ENCODE assay signal across 8 cellular contexts in genomic region chr14:105167303-105168092, GRCh38. TPM values are rescaled to one million over a fixed set of nuclear protein-coding genes. Genes with fewer than 3 reads are reported as not detected.
DNase-seq lines count a peak whose midpoint lies in the region; TF ChIP-seq lines count a peak whose summit lies in the region.

No MANE protein-coding gene starts in this region.

- no peaks in the 10 kb centered on the region for H3K36me3 ChIP-seq in testis (ENCODE audit: low read depth, missing control alignments)

- peaks cover 13% of the 10 kb centered on the region for H3K27me3 Mint-ChIP-seq in IgD-negative memory B cell

- H3K27me3 ChIP-seq in testis = no peaks in the 10 kb centered on the region

- no peaks in the 10 kb centered on the region for H3K9me3 ChIP-seq in testis

- H3K4me1 Mint-ChIP-seq in IgD-negative memory B cell = peaks cover 0 to 7% (median 7%) of the 10 kb centered on the region in 3 donors

- H3K27ac ChIP-seq in testis = no peak overlapping the region

- TF ChIP-seq POLR2A in testis (IDR thresholded peaks at IDR 0.05) = no peak

- H3K27ac Mint-ChIP-seq in IgD-negative memory B cell = no peak overlapping the region

- H3K4me1 ChIP-seq in testis = peaks cover 4% of the 10 kb centered on the region

- H3K4me3 ChIP-seq in testis = peak overlapping the region in 1 of 2 donors; percentile 32

- H3K9me3 Mint-ChIP-seq in IgD-negative memory B cell = no peaks in the 10 kb centered on the region

- no peaks in the 10 kb centered on the region for H3K36me3 Mint-ChIP-seq in IgD-negative memory B cell

- DNase-seq in COR-L47 (lab: John Stamatoyannopoulos, UW) (peak; percentile 45), cerebellum (ENCODE audit: low spot score) (peak; percentile 34), myocyte (ENCODE audit: low read depth) (peak; percentile 47), testis (no peak), NCI-H510A (lab: John Stamatoyannopoulos, UW) (no peak), NCI-H526 treated with DMSO at 0.1 percent for 48 hours (lab: John Stamatoyannopoulos, UW) (no peak)
- DNase-seq in stimulated activated naive CD4-positive, alpha-beta T cell treated with Interleukin-2 at 50 U/mL for 16 hours (lab: John Stamatoyannopoulos, UW) = no peak

- TF ChIP-seq CTCF in testis (IDR thresholded peaks at IDR 0.05) = no peak

- intact Hi-C loops in testis (cut with DNase I; ENCODE audit: low total_unique reads) = no loop called here

- WGBS in testis, 2 donors = 9 to 10% methylated on average over 6 to 7 of the region's 116 CpGs

- peak overlapping the region in 3 of 4 donors; percentile 65 to 77 (median 70) for H3K4me3 Mint-ChIP-seq in IgD-negative memory B cell

RNA-seq across cellular contexts. Expression of gene JAG2, which starts 1.1 kb away (rescaled TPM):
- polyA plus RNA-seq in IgD-negative memory B cell = not detected
- total RNA-seq in cerebellum = 16.8 TPM
- 32.5 and 42.7 TPM in 2 replicates for total RNA-seq in myocyte
- 12.0 TPM for polyA plus RNA-seq in myocyte (2012)
- total RNA-seq in testis = 10 to 100 TPM; 20.4 to 21.3 TPM
- 12.9 TPM for polyA plus RNA-seq in testis (ENCODE audit: insufficient read depth, low read depth, low replicate concordance)

RNA-seq across cellular contexts. Expression of gene NUDT14, which starts 13.6 kb away (rescaled TPM):
- polyA plus RNA-seq in IgD-negative memory B cell (12.7 TPM), testis (ENCODE audit: insufficient read depth, low read depth, low replicate concordance) (28.1 TPM)
- total RNA-seq in cerebellum (9.7 TPM), myocyte (33.2 and 40.9 TPM in 2 replicates), testis (10 to 100 TPM; 22.0 to 40.0 TPM)
- 14.7 TPM for polyA plus RNA-seq in myocyte (2012)

Comparison
In these comparisons a context has a peak if more than half of its experiments do, and no peak if none do; other contexts are left out.
1. DNase-seq: peak in COR-L47 (single experiment), cerebellum (single experiment) and myocyte (single experiment); none in stimulated activated naive CD4-positive, alpha-beta T cell treated with Interleukin-2 at 50 U/mL for 16 hours (single experiment), testis (single experiment), NCI-H510A (single experiment) and NCI-H526 treated with DMSO at 0.1 percent for 48 hours (single experiment).